Comparison of ENCODE assay signal across 8 cellular contexts in the genomic region with DNA sequence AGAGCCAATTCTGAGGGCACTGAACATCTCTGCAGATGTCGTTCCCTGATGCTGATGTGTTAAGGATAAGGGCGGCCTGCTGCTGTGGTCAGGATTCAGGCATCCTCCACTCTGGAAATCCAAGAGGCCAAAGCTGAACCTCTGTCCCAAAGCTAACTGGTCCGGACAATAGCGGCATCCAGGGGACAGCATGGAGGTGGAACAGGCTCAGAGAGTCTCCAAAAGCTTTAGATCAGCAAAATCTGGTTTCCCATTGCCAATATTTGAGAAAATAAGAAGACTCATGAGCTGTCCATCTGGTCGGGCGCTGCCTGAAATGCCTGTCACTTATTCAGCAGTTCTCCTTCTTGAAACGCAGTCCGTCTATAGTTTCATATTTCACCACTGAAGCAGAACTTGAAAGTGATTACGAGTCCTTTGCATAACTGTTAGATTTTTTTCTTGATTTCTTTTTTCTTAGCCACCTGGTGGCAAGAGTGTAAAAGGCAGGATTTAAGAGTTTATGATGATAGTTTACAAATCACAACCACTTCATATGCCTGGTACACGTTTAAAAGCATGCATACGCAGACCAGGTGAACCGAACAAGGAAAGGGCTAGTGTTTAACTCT. TPM values are rescaled to one million over a fixed set of nuclear protein-coding genes. Genes with fewer than 3 reads are reported as not detected.
DNase-seq lines count a peak whose midpoint lies in the region; ATAC-seq, FAIRE-seq and TF ChIP-seq lines count a peak whose summit lies in the region.

No MANE protein-coding gene starts in this region.

- TF ChIP-seq POLR2A in breast epithelium (IDR thresholded peaks at IDR 0.05), result no peak

- peaks cover 18% of the 10 kb centered on the region for H3K36me3 Mint-ChIP-seq in nephron (ENCODE audit: low read depth)

- no peaks in the 10 kb centered on the region for H3K27me3 ChIP-seq in breast epithelium

- intact Hi-C loops in breast epithelium (cut with DNase I; ENCODE audit: low total_unique reads), result no loop called here

- peaks cover 0 to 4% of the 10 kb centered on the region in 2 donors for H3K4me1 ChIP-seq in breast epithelium

- ATAC-seq in HG02798 (IDR thresholded peaks at IDR 0.05; ENCODE audit: poor library complexity, unreplicated experiment), result peak; percentile 93

- no peak overlapping the region for H3K4me3 Mint-ChIP-seq in nephron

- TF ChIP-seq CTCF in C4-2B (conservative IDR thresholded peaks at IDR 0.05), result peak; percentile 69
- TF ChIP-seq CTCF in breast epithelium (IDR thresholded peaks at IDR 0.05), result peak in 2 of 3 donors; percentile 30 to 40
- peak; percentile 42 to 55 (median 52) for TF ChIP-seq CTCF in nephron (IDR thresholded peaks at IDR 0.05; ENCODE audit: unreplicated experiment in 3 of 3)

- peaks cover 18% of the 10 kb centered on the region for H3K4me1 Mint-ChIP-seq in nephron

- peak; percentile 32 for DNase-seq in GM18507 (ENCODE audit: extremely low spot score, insufficient read length, low read depth)
- DNase-seq in NCI-H187 treated with DMSO at 0.1 percent for 48 hours (lab: John Stamatoyannopoulos, UW), result peak; percentile 52
- DNase-seq in breast epithelium (ENCODE audit: low spot score in 2 of 2), result no peak
- DNase-seq in central memory CD4-positive, alpha-beta T cell, result no peak
- no peak for DNase-seq in KG1 (lab: John Stamatoyannopoulos, UW)

- peak overlapping the region in 1 of 3 experiments; percentile 75 for H3K27ac Mint-ChIP-seq in nephron

- no peaks in the 10 kb centered on the region for H3K36me3 ChIP-seq in breast epithelium

- H3K27ac ChIP-seq in C4-2B, result peak overlapping the region; percentile 22; the same call in 1 of the 2 replicates
- H3K27ac ChIP-seq in breast epithelium, result no peak overlapping the region

- H3K27me3 Mint-ChIP-seq in nephron (ENCODE audit: low read depth), result no peaks in the 10 kb centered on the region

- no peaks in the 10 kb centered on the region for H3K9me3 ChIP-seq in breast epithelium

- H3K9me3 Mint-ChIP-seq in nephron, result no peaks in the 10 kb centered on the region

- H3K4me3 ChIP-seq in breast epithelium, result no peak overlapping the region

- FAIRE-seq in GM18507 (lab: Jason Lieb, UNC), result peak; percentile 89

RNA-seq across cellular contexts. Expression of gene GGACT, which starts 45.9 kb away (rescaled TPM):
- total RNA-seq in breast epithelium, result 1 to 10 TPM; 1.8 to 4.8 (median 2.3) TPM

Comparison
In these comparisons a context has a peak if more than half of its experiments do, and no peak if none do; other contexts are left out.
1. DNase-seq: peak in GM18507 (single experiment) and NCI-H187 treated with DMSO at 0.1 percent for 48 hours (single experiment); none in breast epithelium (0 of 2), central memory CD4-positive, alpha-beta T cell (single experiment) and KG1 (single experiment).
2. Peak in every context shown above with its lines, with median percentiles within 50 percentile points of each other: CTCF ChIP-seq.